Comparison of ENCODE assay signal across 1 cellular context in genomic region chr10:100997364-100998182, GRCh38.
A peak's percentile ranks its signal among the peaks of the same experiment; 100 is the strongest.
TF ChIP-seq lines count a peak whose summit lies in the region.

No MANE protein-coding gene starts in this region.

TF ChIP-seq in GM12878, 131 proteins besides CTCF, POLR2A, EP300 and RAD21 (continued from another document):
- TF ChIP-seq ELK1 (IDR thresholded peaks at IDR 0.05; ENCODE audit: low read depth, low read length), result no peak
- TF ChIP-seq ZNF622 (IDR thresholded peaks at IDR 0.05), result no peak
- peak; percentile 84 to 95 for TF ChIP-seq BHLHE40 (IDR thresholded peaks at IDR 0.05; ENCODE audit: borderline replicate concordance in 1 of 2, low read depth in 2 of 2, low read length in 1 of 2)
- peak; percentile 97 for TF ChIP-seq SMARCA5 (IDR thresholded peaks at IDR 0.05)
- TF ChIP-seq POLR2AphosphoS2 (IDR thresholded peaks at IDR 0.05; ENCODE audit: low read depth, low read length), result peak; percentile 43; the same call in 1 of the 2 replicates
- no peak for TF ChIP-seq SMC3 (IDR thresholded peaks at IDR 0.05; ENCODE audit: borderline replicate concordance, low read length)
- TF ChIP-seq STAT3 (IDR thresholded peaks at IDR 0.05; ENCODE audit: low read depth, low read length), result no peak
- peak; percentile 89; the same call in 1 of the 2 replicates for TF ChIP-seq GATAD2B (conservative IDR thresholded peaks at IDR 0.05; ENCODE audit: low read depth)
